Comparison of ENCODE assay signal across 1 cellular context in genomic region chr9:113219972-113220371, GRCh38.
A peak's percentile ranks its signal among the peaks of the same experiment; 100 is the strongest.
TF ChIP-seq lines count a peak whose summit lies in the region.

No MANE protein-coding gene starts in this region.

TF ChIP-seq in GM12878, 131 proteins besides CTCF, POLR2A, EP300 and RAD21 (continued from another document):
- TF ChIP-seq ESRRA (IDR thresholded peaks at IDR 0.05; ENCODE audit: low read length) = no peak
- TF ChIP-seq CBFB (IDR thresholded peaks at IDR 0.05; ENCODE audit: low read depth) = peak; percentile 86
- TF ChIP-seq RELB (IDR thresholded peaks at IDR 0.05; ENCODE audit: low read depth) = peak; percentile 47; the same call in 1 of the 2 replicates
- TF ChIP-seq STAT3 (IDR thresholded peaks at IDR 0.05; ENCODE audit: low read depth, low read length) = no peak
- TF ChIP-seq RFX5 (IDR thresholded peaks at IDR 0.05; ENCODE audit: low read depth, low read length) = no peak
- TF ChIP-seq SIN3A (IDR thresholded peaks at IDR 0.05; ENCODE audit: low read depth, low read length) = no peak
- TF ChIP-seq CHD2 (IDR thresholded peaks at IDR 0.05; ENCODE audit: borderline replicate concordance, low read depth, low read length) = no peak
- no peak for TF ChIP-seq NFYA (IDR thresholded peaks at IDR 0.05; ENCODE audit: borderline replicate concordance, low read depth, low read length)
- peak; percentile 15; the same call in 1 of the 2 replicates for TF ChIP-seq USF2 (IDR thresholded peaks at IDR 0.05; ENCODE audit: borderline replicate concordance, low read depth, low read length)
- TF ChIP-seq DPF2 (IDR thresholded peaks at IDR 0.05) = peak; percentile 66
- peak; percentile 75; the same call in 1 of the 2 replicates for TF ChIP-seq BCL11A (IDR thresholded peaks at IDR 0.05; ENCODE audit: low read depth, low read length)
- TF ChIP-seq SMARCA5 (IDR thresholded peaks at IDR 0.05) = no peak
- TF ChIP-seq ASH2L (IDR thresholded peaks at IDR 0.05; ENCODE audit: borderline replicate concordance, low read depth) = 0 out of 2 replicates have a peak, but pooled peaks have one; percentile 34
- TF ChIP-seq ZNF592 (IDR thresholded peaks at IDR 0.05) = no peak
- no peak for TF ChIP-seq BMI1 (IDR thresholded peaks at IDR 0.05; ENCODE audit: borderline replicate concordance)
- TF ChIP-seq ATF7 (IDR thresholded peaks at IDR 0.05; ENCODE audit: low read depth) = peak; percentile 64
